In genomic region chr19:21084343-21084742, GRCh38 we compare ENCODE assay signal across 1 cellular context.
TF ChIP-seq lines count a peak whose summit lies in the region.

No MANE protein-coding gene starts in this region.

TF ChIP-seq in GM12878, 131 proteins besides CTCF, POLR2A, EP300 and RAD21:
- TF ChIP-seq TCF12 (IDR thresholded peaks at IDR 0.05; ENCODE audit: low read depth, low read length) (no peak), EGR1 (IDR thresholded peaks at IDR 0.05; ENCODE audit: borderline replicate concordance in 1 of 2, low read depth in 2 of 2, low read length in 2 of 2) (0 out of 3 replicates have a peak, but pooled peaks of 1 of the 2 experiments have one; percentile 26)
